Comparison of ENCODE assay signal across 21 cellular contexts in the genomic region with DNA sequence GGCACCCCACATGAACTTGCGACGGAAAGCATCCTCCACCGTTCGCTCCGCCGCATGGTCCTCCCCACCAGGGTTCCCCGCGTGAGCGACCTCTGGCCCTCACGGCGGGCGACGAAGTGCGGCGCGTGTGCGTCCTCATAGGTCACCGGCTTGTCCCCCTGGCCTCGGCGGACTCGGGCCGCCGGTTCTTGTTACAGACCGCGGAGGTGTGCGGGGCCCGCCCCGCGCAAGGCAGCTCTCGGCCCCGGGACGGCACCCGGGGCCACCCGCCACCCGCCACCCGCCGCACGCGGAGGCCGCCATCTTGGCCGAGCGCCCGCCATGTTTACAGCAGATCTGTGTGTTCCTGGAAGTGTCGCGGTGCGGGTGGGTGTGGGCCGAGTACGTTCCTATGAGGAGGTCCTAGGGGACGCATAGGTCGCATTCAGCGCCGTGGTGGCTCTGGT. TPM values are rescaled to one million over a fixed set of nuclear protein-coding genes. Genes with fewer than 3 reads are reported as not detected.
DNase-seq lines count a peak whose midpoint lies in the region; ATAC-seq and TF ChIP-seq lines count a peak whose summit lies in the region.
"Had no signal": no experiment of that assay in that cellular context is flagged by ENCODE, and none has a peak within 500 bp of the region (broad histone marks: within the 10 kb centered on the region; RNA-seq: fewer than 3 reads in every experiment).

No MANE protein-coding gene starts in this region.

- H3K27me3 Mint-ChIP-seq in stimulated activated naive CD8-positive, alpha-beta T cell treated with anti-CD3 and anti-CD28 coated beads, Interleukin-15, amount 100 ng/mL, for 72 hours: peaks cover 19% of the 10 kb centered on the region

- no peaks in the 10 kb centered on the region for H3K9me3 Mint-ChIP-seq in stimulated activated naive CD8-positive, alpha-beta T cell treated with anti-CD3 and anti-CD28 coated beads, Interleukin-15, amount 100 ng/mL, for 72 hours

- peaks cover 29% of the 10 kb centered on the region for H3K4me1 ChIP-seq in NT2/D1 (ENCODE audit: insufficient read depth, insufficient read length)
- peaks cover 31% of the 10 kb centered on the region for H3K4me1 ChIP-seq in lower lobe of right lung
- peaks cover 20% of the 10 kb centered on the region for H3K4me1 ChIP-seq in testis

- H3K27ac ChIP-seq in lower lobe of right lung (no peak overlapping the region), testis (peak overlapping the region; percentile 50 to 63)
- H3K27ac ChIP-seq: C4-2B, PC-9, RWPE1, SJSA1 had no signal

- H3K9me3 ChIP-seq in NT2/D1 (ENCODE audit: insufficient read depth, low read length) (no peaks in the 10 kb centered on the region), lower lobe of right lung (no peaks in the 10 kb centered on the region), testis (no peaks in the 10 kb centered on the region)
- H3K9me3 ChIP-seq: SJSA1 had no signal

- peak overlapping the region; percentile 51 for H3K9ac ChIP-seq in NT2/D1 (ENCODE audit: insufficient read length, low read depth)

- TF ChIP-seq CTCF in lower lobe of right lung (IDR thresholded peaks at IDR 0.05): no peak
- TF ChIP-seq CTCF in testis (IDR thresholded peaks at IDR 0.05): no peak

- no peak for ATAC-seq in stimulated activated naive CD8-positive, alpha-beta T cell treated with anti-CD3 and anti-CD28 coated beads, Interleukin-15, amount 100 ng/mL, for 72 hours
- ATAC-seq in stimulated activated naive CD8-positive, alpha-beta T cell treated with anti-CD3 and anti-CD28 coated beads, Interleukin-15, Interleukin-2, amounts not matched to agents 100 U/mL and 50 U/mL, for 24 hours: no peak
- ATAC-seq in lower lobe of right lung (no peak), HG02759 (IDR thresholded peaks at IDR 0.05; ENCODE audit: unreplicated experiment) (no peak)

- no peak for DNase-seq in stimulated activated naive CD8-positive, alpha-beta T cell treated with anti-CD3 and anti-CD28 coated beads, Interleukin-15, amount 100 ng/mL, for 72 hours
- no peak for DNase-seq in stimulated activated naive CD8-positive, alpha-beta T cell treated with anti-CD3 and anti-CD28 coated beads, Interleukin-15, Interleukin-2, amounts not matched to agents 100 U/mL and 50 U/mL, for 24 hours
- DNase-seq in NT2/D1 (ENCODE audit: low read depth, low spot score) (no peak), lower lobe of right lung (peak; percentile 48), testis (no peak), medulla oblongata (ENCODE audit: extremely low spot score) (no peak), posterior cingulate gyrus (no peak)
- DNase-seq: DMS79, MM.1S, NCI-H1092, NCI-H1436 treated with DMSO at 0.1 percent for 48 hours, NCI-H2029, NCI-H345, NCI-H524 treated with DMSO at 0.1 percent for 48 hours, PC-9 had no signal

- intact Hi-C loops in lower lobe of right lung (cut with DNase I): loop anchor here (10.0 kb wide), 1 partner anchor 51 kb away; no protein-coding TSS in a partner anchor
- intact Hi-C loops in testis (cut with DNase I; ENCODE audit: low total_unique reads): no loop called here
- intact Hi-C loops in posterior cingulate gyrus (cut with DNase I): loop anchor here (10.0 kb wide), 1 partner anchor 51 kb away; no protein-coding TSS in a partner anchor

- TF ChIP-seq POLR2A in testis (IDR thresholded peaks at IDR 0.05): no peak

- H3K27me3 ChIP-seq in NT2/D1 (ENCODE audit: insufficient read depth, insufficient read length) (no peaks in the 10 kb centered on the region), lower lobe of right lung (ENCODE audit: low read depth) (peaks cover 23% of the 10 kb centered on the region), testis (no peaks in the 10 kb centered on the region)
- H3K27me3 ChIP-seq: SJSA1 had no signal

- no peaks in the 10 kb centered on the region for H3K36me3 ChIP-seq in NT2/D1 (ENCODE audit: insufficient read depth, insufficient read length, low read length)
- no peaks in the 10 kb centered on the region for H3K36me3 ChIP-seq in lower lobe of right lung
- no peaks in the 10 kb centered on the region for H3K36me3 ChIP-seq in testis (ENCODE audit: low read depth, missing control alignments)
- H3K36me3 ChIP-seq: SJSA1 had no signal

- peak overlapping the region; percentile 49 to 78 for H3K4me3 Mint-ChIP-seq in stimulated activated naive CD8-positive, alpha-beta T cell treated with anti-CD3 and anti-CD28 coated beads, Interleukin-15, amount 100 ng/mL, for 72 hours

- H3K4me3 ChIP-seq in NT2/D1 (ENCODE audit: insufficient read length, low read depth): no peak overlapping the region
- no peak overlapping the region for H3K4me3 ChIP-seq in lower lobe of right lung
- peak overlapping the region; percentile 45 to 50 for H3K4me3 ChIP-seq in testis
- H3K4me3 ChIP-seq: PC-9, SJSA1 had no signal

- H3K27ac Mint-ChIP-seq in stimulated activated naive CD8-positive, alpha-beta T cell treated with anti-CD3 and anti-CD28 coated beads, Interleukin-15, amount 100 ng/mL, for 72 hours: peak overlapping the region in 1 of 2 donors; percentile 91

- 82 to 83% methylated on average over 32 to 52 of the region's 52 CpGs for WGBS in testis, 2 donors

- H3K4me1 Mint-ChIP-seq in stimulated activated naive CD8-positive, alpha-beta T cell treated with anti-CD3 and anti-CD28 coated beads, Interleukin-15, amount 100 ng/mL, for 72 hours: peaks cover 79% of the 10 kb centered on the region

RNA-seq across cellular contexts. Expression of a gene that starts 3.5 kb away (rescaled TPM):
- total RNA-seq in lower lobe of right lung (607 TPM), testis (100 to 1,000 TPM; 119 to 169 TPM)
- polyA plus RNA-seq in testis (ENCODE audit: insufficient read depth, low read depth, low replicate concordance): 283 TPM

RNA-seq across cellular contexts. Expression of a gene that starts 4.8 kb away (rescaled TPM):
- not detected for total RNA-seq in lower lobe of right lung
- total RNA-seq in testis: not detected
- not detected for polyA plus RNA-seq in testis (ENCODE audit: insufficient read depth, low read depth, low replicate concordance)
- total RNA-seq: A673, LHCN-M2, PC-9, SJSA1 had no signal

RNA-seq across cellular contexts. Expression of a gene that starts 9.8 kb away (rescaled TPM):
- 128 TPM for total RNA-seq in lower lobe of right lung
- total RNA-seq in testis: 10 to 100 TPM; 63.1 to 93.3 TPM
- polyA plus RNA-seq in testis (ENCODE audit: insufficient read depth, low read depth, low replicate concordance): 146 TPM

RNA-seq across cellular contexts. Expression of a gene that starts 15.2 kb away (rescaled TPM):
- total RNA-seq in lower lobe of right lung: 163 TPM
- 10 to 100 TPM; 26.5 to 32.5 TPM for total RNA-seq in testis
- 8.2 TPM for polyA plus RNA-seq in testis (ENCODE audit: insufficient read depth, low read depth, low replicate concordance)

RNA-seq across cellular contexts. Expression of a gene that starts 16.6 kb away (rescaled TPM):
- total RNA-seq in lower lobe of right lung (767 TPM), testis (100 to 1,000 TPM; 256 to 459 TPM)
- polyA plus RNA-seq in testis (ENCODE audit: insufficient read depth, low read depth, low replicate concordance): 717 TPM

Comparison
In these comparisons a context has a peak if more than half of its experiments do, and no peak if none do; other contexts are left out.
1. H3K4me3 ChIP-seq: peak in testis (2 of 2); none in NT2/D1 (single experiment) and lower lobe of right lung (single experiment).